Comparison of ENCODE assay signal across 10 cellular contexts in genomic region chr3:158104346-158105020, GRCh38. TPM values are rescaled to one million over a fixed set of nuclear protein-coding genes. Genes with fewer than 3 reads are reported as not detected.
DNase-seq lines count a peak whose midpoint lies in the region; ATAC-seq and TF ChIP-seq lines count a peak whose summit lies in the region.
"Had no signal": no experiment of that assay in that cellular context is flagged by ENCODE, and none has a peak within 500 bp of the region (broad histone marks: within the 10 kb centered on the region; RNA-seq: fewer than 3 reads in every experiment).

No MANE protein-coding gene starts in this region.

- H3K4me3 ChIP-seq in SJSA1 (peak overlapping the region; percentile 82), fibroblast of mammary gland (ENCODE audit: control insufficient read depth, low read depth, low read length) (peak overlapping the region; percentile 66)

- no peak for ATAC-seq in stimulated activated naive CD8-positive, alpha-beta T cell treated with anti-CD3 and anti-CD28 coated beads, Interleukin-15, amount 100 ng/mL, for 72 hours
- no peak for ATAC-seq in GM18517 (IDR thresholded peaks at IDR 0.05; ENCODE audit: unreplicated experiment)
- ATAC-seq in GM18867 (IDR thresholded peaks at IDR 0.05; ENCODE audit: unreplicated experiment): no peak
- no peak for ATAC-seq in GM21526 (IDR thresholded peaks at IDR 0.05; ENCODE audit: low FRiP score, unreplicated experiment)
- ATAC-seq: activated CD8-positive, alpha-beta memory T cell treated with anti-CD3 and anti-CD28 coated beads, Interleukin-2, amount 10 ng/mL, durations not matched to agents 7 days and 5 days had no signal

- H3K27me3 Mint-ChIP-seq in activated CD4-positive, alpha-beta T cell treated with anti-CD3 and anti-CD28 coated beads, Interleukin-2, amount 10 ng/mL, durations not matched to agents 7 days and 5 days: peaks cover 87% of the 10 kb centered on the region
- peaks cover 91% of the 10 kb centered on the region for H3K27me3 Mint-ChIP-seq in stimulated activated naive CD8-positive, alpha-beta T cell treated with anti-CD3 and anti-CD28 coated beads, Interleukin-15, amount 100 ng/mL, for 72 hours

- no peak overlapping the region for H3K27ac ChIP-seq in SJSA1

- no peak for DNase-seq in activated CD4-positive, alpha-beta T cell treated with anti-CD3 and anti-CD28 coated beads, Interleukin-2, amount 10 ng/mL, durations not matched to agents 7 days and 5 days
- no peak for DNase-seq in activated CD4-positive, alpha-beta T cell treated with anti-CD3 and anti-CD28 coated beads for 48 hours
- no peak for DNase-seq in SJSA1 (ENCODE audit: low read depth in 1 of 2, low spot score in 2 of 2)
- peak; percentile 13 for DNase-seq in fibroblast of mammary gland (ENCODE audit: low read depth)
- no peak for DNase-seq in stimulated activated naive CD8-positive, alpha-beta T cell treated with anti-CD3 and anti-CD28 coated beads, Interleukin-15, amount 100 ng/mL, for 72 hours
- DNase-seq: activated CD8-positive, alpha-beta memory T cell treated with anti-CD3 and anti-CD28 coated beads, Interleukin-2, amount 10 ng/mL, durations not matched to agents 7 days and 5 days; stimulated activated CD8-positive, alpha-beta memory T cell treated with anti-CD3 and anti-CD28 coated beads, Interleukin-4, amount 100 ng/mL, for 48 hours had no signal

- 0 out of 2 replicates have a peak, but pooled peaks cover 3% of the 10 kb centered on the region for H3K9me3 ChIP-seq in SJSA1 (replicated peaks)

- CTCF ChIA-PET in activated CD4-positive, alpha-beta T cell treated with anti-CD3 and anti-CD28 coated beads, Interleukin-2, amount 10 ng/mL, durations not matched to agents 7 days and 5 days (lab: Charles Lee): interaction anchor here (0.7 to 1.3 kb wide), 2 partner anchors 8 to 16 kb away, joined by 3 read pairs; no protein-coding TSS in a partner anchor

- H3K4me3 Mint-ChIP-seq in activated CD4-positive, alpha-beta T cell treated with anti-CD3 and anti-CD28 coated beads, Interleukin-2, amount 10 ng/mL, durations not matched to agents 7 days and 5 days: peak overlapping the region; percentile 23
- peak overlapping the region; percentile 67 to 79 for H3K4me3 Mint-ChIP-seq in stimulated activated naive CD8-positive, alpha-beta T cell treated with anti-CD3 and anti-CD28 coated beads, Interleukin-15, amount 100 ng/mL, for 72 hours

- H3K9me3 Mint-ChIP-seq in activated CD4-positive, alpha-beta T cell treated with anti-CD3 and anti-CD28 coated beads, Interleukin-2, amount 10 ng/mL, durations not matched to agents 7 days and 5 days: peaks cover 4% of the 10 kb centered on the region
- H3K9me3 Mint-ChIP-seq in stimulated activated naive CD8-positive, alpha-beta T cell treated with anti-CD3 and anti-CD28 coated beads, Interleukin-15, amount 100 ng/mL, for 72 hours: no peaks in the 10 kb centered on the region

- H3K36me3 ChIP-seq in SJSA1: peaks cover 23% of the 10 kb centered on the region

- peaks cover 3% of the 10 kb centered on the region for H3K36me3 Mint-ChIP-seq in activated CD4-positive, alpha-beta T cell treated with anti-CD3 and anti-CD28 coated beads, Interleukin-2, amount 10 ng/mL, durations not matched to agents 7 days and 5 days (ENCODE audit: low read depth)

- POLR2A ChIA-PET in activated CD4-positive, alpha-beta T cell treated with anti-CD3 and anti-CD28 coated beads, Interleukin-2, amount 10 ng/mL, durations not matched to agents 7 days and 5 days (lab: Charles Lee): no interaction called here

- no peaks in the 10 kb centered on the region for H3K27me3 ChIP-seq in SJSA1 (replicated peaks)

- H3K27ac Mint-ChIP-seq in activated CD4-positive, alpha-beta T cell treated with anti-CD3 and anti-CD28 coated beads, Interleukin-2, amount 10 ng/mL, durations not matched to agents 7 days and 5 days: peak overlapping the region; percentile 19
- no peak overlapping the region for H3K27ac Mint-ChIP-seq in stimulated activated naive CD8-positive, alpha-beta T cell treated with anti-CD3 and anti-CD28 coated beads, Interleukin-15, amount 100 ng/mL, for 72 hours
- H3K27ac Mint-ChIP-seq: activated CD8-positive, alpha-beta memory T cell treated with anti-CD3 and anti-CD28 coated beads, Interleukin-2, amount 10 ng/mL, durations not matched to agents 7 days and 5 days had no signal

- no peak for TF ChIP-seq CTCF in fibroblast of mammary gland (conservative IDR thresholded peaks at IDR 0.05; ENCODE audit: control insufficient read depth, insufficient read depth, low read depth, low read length)

- H3K4me1 Mint-ChIP-seq in activated CD4-positive, alpha-beta T cell treated with anti-CD3 and anti-CD28 coated beads, Interleukin-2, amount 10 ng/mL, durations not matched to agents 7 days and 5 days: peaks cover 40% of the 10 kb centered on the region
- peaks cover 55% of the 10 kb centered on the region for H3K4me1 Mint-ChIP-seq in stimulated activated naive CD8-positive, alpha-beta T cell treated with anti-CD3 and anti-CD28 coated beads, Interleukin-15, amount 100 ng/mL, for 72 hours

- H3K4me1 ChIP-seq in SJSA1 (replicated peaks): peaks cover 15% of the 10 kb centered on the region

RNA-seq across cellular contexts. Expression of gene SHOX2, which starts 1.7 kb away (rescaled TPM):
- not detected for total RNA-seq in activated CD4-positive, alpha-beta T cell treated with anti-CD3 and anti-CD28 coated beads, Interleukin-2, amount 10 ng/mL, durations not matched to agents 7 days and 5 days
- total RNA-seq in SJSA1 (2014; rRNA removed; shearing (Covaris generic)): 7.1 and 8.0 TPM in 2 replicates
- total RNA-seq: activated CD8-positive, alpha-beta memory T cell treated with anti-CD3 and anti-CD28 coated beads, Interleukin-2, amount 10 ng/mL, durations not matched to agents 7 days and 5 days had no signal

RNA-seq across cellular contexts. Expression of gene RSRC1, which starts 5.4 kb away (rescaled TPM):
- 10 to 100 TPM; 41.3 to 46.1 TPM for total RNA-seq in activated CD4-positive, alpha-beta T cell treated with anti-CD3 and anti-CD28 coated beads, Interleukin-2, amount 10 ng/mL, durations not matched to agents 7 days and 5 days
- 37.9 and 39.9 TPM in 2 replicates for total RNA-seq in SJSA1 (2014; rRNA removed; shearing (Covaris generic))
